In genomic region chr16:89320717-89321501, GRCh38 we compare ENCODE assay signal across 1 cellular context.
A peak's percentile ranks its signal among the peaks of the same experiment; 100 is the strongest.
TF ChIP-seq lines count a peak whose summit lies in the region.

No MANE protein-coding gene starts in this region.

TF ChIP-seq in A549, 52 proteins besides CTCF, POLR2A, EP300 and RAD21 (continued from another document):
- TF ChIP-seq E2F6 (IDR thresholded peaks at IDR 0.05; ENCODE audit: borderline replicate concordance, low read depth) (no peak), TFCP2L1 (CRISPR knock-in tag; IDR thresholded peaks at IDR 0.05) (no peak), POLR2AphosphoS2 (conservative IDR thresholded peaks at IDR 0.05; ENCODE audit: low read length) (no peak), MAX (IDR thresholded peaks at IDR 0.05) (peak; percentile 13; the same call in 1 of the 2 replicates), ZSCAN20 (CRISPR knock-in tag; IDR thresholded peaks at IDR 0.05) (no peak), TP53 (CRISPR knock-in tag; IDR thresholded peaks at IDR 0.05) (0 out of 2 replicates have a peak, but pooled peaks have one; percentile 32)
